In genomic region chr18:61360440-61361383, GRCh38 we compare ENCODE assay signal across 10 cellular contexts.
A peak's percentile ranks its signal among the peaks of the same experiment; 100 is the strongest.
DNase-seq lines count a peak whose midpoint lies in the region; ATAC-seq, FAIRE-seq and TF ChIP-seq lines count a peak whose summit lies in the region.
"Had no signal": no experiment of that assay in that cellular context is flagged by ENCODE, and none has a peak within 500 bp of the region (broad histone marks: within the 10 kb centered on the region; RNA-seq: fewer than 3 reads in every experiment).

No MANE protein-coding gene starts in this region.

- peak; percentile 99 for ATAC-seq in GM19043 (IDR thresholded peaks at IDR 0.05; ENCODE audit: low read depth, unreplicated experiment)
- peak; percentile 97 for ATAC-seq in HG02938 (IDR thresholded peaks at IDR 0.05; ENCODE audit: unreplicated experiment)

- intact Hi-C loops in posterior cingulate gyrus (cut with DNase I): no loop called here

- DNase-seq in AML-193 (lab: John Stamatoyannopoulos, UW): peak; percentile 23 to 27
- peak; percentile 25 for DNase-seq in NAMALWA (ENCODE audit: low spot score)
- DNase-seq in posterior cingulate gyrus: no peak
- DNase-seq in NK-92 (lab: John Stamatoyannopoulos, UW; ENCODE audit: unreplicated experiment): no peak
- DNase-seq in H54 (ENCODE audit: insufficient read length, low spot score): no peak
- DNase-seq in activated CD4-positive, CD25-positive, alpha-beta regulatory T cell (lab: John Stamatoyannopoulos, UW): no peak
- DNase-seq: activated T-cell treated with anti-CD3 and anti-CD28 coated beads, Interleukin-2, amount 50 U/mL, for 1 hour; PC-9 had no signal

- TF ChIP-seq POLR2A in H54 (IDR thresholded peaks at IDR 0.05; ENCODE audit: low read depth, low read length): no peak

- no peak for FAIRE-seq in H54 (lab: Jason Lieb, UNC)

Comparison
In these comparisons a context has a peak if more than half of its experiments do, and no peak if none do; other contexts are left out.
1. DNase-seq: peak in AML-193 (2 of 2) and NAMALWA (single experiment); none in posterior cingulate gyrus (0 of 10), NK-92 (single experiment), H54 (single experiment) and activated CD4-positive, CD25-positive, alpha-beta regulatory T cell (0 of 4).